ENCODE assay signal across 8 cellular contexts in genomic region chr11:8593935-8594909, GRCh38. TPM values are rescaled to one million over a fixed set of nuclear protein-coding genes. Genes with fewer than 3 reads are reported as not detected.
DNase-seq lines count a peak whose midpoint lies in the region; ATAC-seq and TF ChIP-seq lines count a peak whose summit lies in the region.

Gene STK33, minus strand, starts transcription at chr11:8594228. Its CDS starts 119,323 bp downstream, at chr11:8474905.

- no peaks in the 10 kb centered on the region for H4K20me1 ChIP-seq in IMR-90 (ENCODE audit: insufficient read depth, low read length)

- WGBS in IMR-90 (ENCODE audit: extremely low coverage in 2 of 2, insufficient read length in 1 of 2), 2 experiments = 2% methylated on average over 29 of the region's 55 CpGs; no CpG with 5 or more reads in 1 of the 2 experiments

- CTCF ChIA-PET in GM10248 (lab: Yijun Ruan, JAX) (interaction anchor here (0.6 to 1.5 kb wide), 3 partner anchors 9 to 18 kb away, joined by 3 to 6 read pairs (median 3); no protein-coding TSS in a partner anchor), IMR-90 (lab: Yijun Ruan, JAX) (no interaction called here)

- H3K9me3 Mint-ChIP-seq in stimulated activated effector memory CD8-positive, alpha-beta T cell treated with anti-CD3 and anti-CD28 coated beads, Interleukin-12 subunit alpha, Interleukin-12 subunit beta, amount 100 ng/mL, for 72 hours = no peaks in the 10 kb centered on the region

- no peak within 1 kb of the TSS for H3K4ac ChIP-seq in IMR-90 (ENCODE audit: low read depth, low read length)

- no TSS peak for BruUV-seq in IMR-90 (replicated peaks; lab: Mats Ljungman, UMichigan)

- H3K27ac Mint-ChIP-seq in stimulated activated effector memory CD8-positive, alpha-beta T cell treated with anti-CD3 and anti-CD28 coated beads, Interleukin-12 subunit alpha, Interleukin-12 subunit beta, amount 100 ng/mL, for 72 hours = no peak within 1 kb of the TSS

- ATAC-seq in GM21529 (IDR thresholded peaks at IDR 0.05; ENCODE audit: unreplicated experiment) (peak; percentile 97), IMR-90 (ENCODE audit: low read depth) (peak; percentile 69), RWPE2 (ENCODE audit: low read depth) (peak; percentile 84), lower lobe of right lung (peak; percentile 95 to 97)
- ATAC-seq in stimulated activated effector memory CD8-positive, alpha-beta T cell treated with anti-CD3 and anti-CD28 coated beads, Interleukin-12 subunit alpha, Interleukin-12 subunit beta, amount 100 ng/mL, for 72 hours = peak; percentile 89

- H3K9ac ChIP-seq in IMR-90 (ENCODE audit: low read depth, low read length) = peak within 1 kb of the TSS; percentile 71

- H3K4me3 Mint-ChIP-seq in stimulated activated effector memory CD8-positive, alpha-beta T cell treated with anti-CD3 and anti-CD28 coated beads, Interleukin-12 subunit alpha, Interleukin-12 subunit beta, amount 100 ng/mL, for 72 hours = peak within 1 kb of the TSS; percentile 50

- H3K18ac ChIP-seq in IMR-90 (ENCODE audit: low read depth, low read length) = 0 out of 2 replicates have a peak within 1 kb of the TSS, but pooled peaks have one; percentile 10

- dilution Hi-C loops in IMR-90 (cut with HindIII; ENCODE audit: low sequenced_read_pairs, unreplicated experiment) = no loop called here

- no peak within 1 kb of the TSS for H3K27ac ChIP-seq in IMR-90 (ENCODE audit: insufficient read depth, low read length)
- no peak within 1 kb of the TSS for H3K27ac ChIP-seq in RWPE2 (ENCODE audit: poor library complexity, severe bottlenecking)
- H3K27ac ChIP-seq in coronary artery = no peak within 1 kb of the TSS
- H3K27ac ChIP-seq in lower lobe of right lung = peak within 1 kb of the TSS; percentile 27

- H4K91ac ChIP-seq in IMR-90 (ENCODE audit: insufficient read depth, low read depth, low read length) = no peak within 1 kb of the TSS

- DNase-seq in GM10248 (ENCODE audit: extremely low spot score) = peak; percentile 89
- no peak for DNase-seq in IMR-90
- DNase-seq in RWPE2 (ENCODE audit: low spot score) = peak; percentile 50
- DNase-seq in coronary artery (ENCODE audit: low spot score) = no peak
- peak; percentile 76 for DNase-seq in lower lobe of right lung
- DNase-seq in stimulated activated effector memory CD8-positive, alpha-beta T cell treated with anti-CD3 and anti-CD28 coated beads, Interleukin-12 subunit alpha, Interleukin-12 subunit beta, amount 100 ng/mL, for 72 hours (ENCODE audit: low spot score in 2 of 2) = peak in 1 of 2 donors; percentile 59
- DNase-seq in HuH-7.5 (ENCODE audit: low spot score) = no peak

- H3K27me3 ChIP-seq in IMR-90 (ENCODE audit: control insufficient read depth, insufficient read depth, low read length) = peaks cover 2% of the 10 kb centered on the region; the same call in 1 of the 2 replicates
- no peaks in the 10 kb centered on the region for H3K27me3 ChIP-seq in RWPE2 (ENCODE audit: insufficient read depth, poor library complexity, severe bottlenecking)
- peaks cover 15% of the 10 kb centered on the region for H3K27me3 ChIP-seq in lower lobe of right lung (ENCODE audit: low read depth)

- in situ Hi-C loops in IMR-90 (cut with MboI; ENCODE audit: low sequenced_read_pairs) = no loop called here

- TF ChIP-seq CTCF in GM10248 (IDR thresholded peaks at IDR 0.05; ENCODE audit: control extremely low read depth, extremely low read depth, low read depth, missing control alignments) = no peak
- no peak for TF ChIP-seq CTCF in IMR-90 (conservative IDR thresholded peaks at IDR 0.05; ENCODE audit: low read depth, low read length)
- TF ChIP-seq CTCF in RWPE2 (IDR thresholded peaks at IDR 0.05; ENCODE audit: poor library complexity, severe bottlenecking) = no peak
- TF ChIP-seq CTCF in coronary artery (IDR thresholded peaks at IDR 0.05) = no peak
- TF ChIP-seq CTCF in lower lobe of right lung (IDR thresholded peaks at IDR 0.05) = no peak

- TF ChIP-seq POLR2A in IMR-90 (IDR thresholded peaks at IDR 0.05; ENCODE audit: low read depth, low read length) = no peak

- peak within 1 kb of the TSS; percentile 40; the same call in 1 of the 2 replicates for H3K14ac ChIP-seq in IMR-90 (replicated peaks; ENCODE audit: low read depth, low read length)

- H2BK15ac ChIP-seq in IMR-90 (ENCODE audit: low read depth, low read length) = no peak within 1 kb of the TSS

- no peaks in the 10 kb centered on the region for H3K4me1 Mint-ChIP-seq in stimulated activated effector memory CD8-positive, alpha-beta T cell treated with anti-CD3 and anti-CD28 coated beads, Interleukin-12 subunit alpha, Interleukin-12 subunit beta, amount 100 ng/mL, for 72 hours

- H2AK9ac ChIP-seq in IMR-90 (replicated peaks; ENCODE audit: low read depth, low read length, poor library complexity) = peak within 1 kb of the TSS; percentile 11

- H2BK120ac ChIP-seq in IMR-90 (ENCODE audit: low read depth, low read length) = no peak within 1 kb of the TSS

- peak within 1 kb of the TSS; percentile 57 for H4K5ac ChIP-seq in IMR-90 (ENCODE audit: low read depth, low read length)

- H3K36me3 ChIP-seq in IMR-90 (ENCODE audit: control insufficient read depth, insufficient read depth, low read length) (no peaks in the 10 kb centered on the region), RWPE2 (ENCODE audit: low read depth) (no peaks in the 10 kb centered on the region), lower lobe of right lung (no peaks in the 10 kb centered on the region)

- H3K4me1 ChIP-seq in IMR-90 (ENCODE audit: control insufficient read depth, insufficient read depth, low read length) (peaks cover 4% of the 10 kb centered on the region), RWPE2 (ENCODE audit: insufficient read depth, poor library complexity, severe bottlenecking) (peaks cover 5% of the 10 kb centered on the region), lower lobe of right lung (peaks cover 9% of the 10 kb centered on the region)

- H3K56ac ChIP-seq in IMR-90 (ENCODE audit: extremely low read depth, insufficient read depth, low read length) = 0 out of 2 replicates have a peak within 1 kb of the TSS, but pooled peaks have one; percentile 5

- peak within 1 kb of the TSS; percentile 90 for H2AFZ ChIP-seq in IMR-90 (replicated peaks; ENCODE audit: low read length, poor library complexity)

- peak within 1 kb of the TSS; percentile 92 for H3K4me2 ChIP-seq in IMR-90 (ENCODE audit: low read depth, low read length)

- no peaks in the 10 kb centered on the region for H3K79me1 ChIP-seq in IMR-90 (ENCODE audit: low read depth in 1 of 2, low read length in 2 of 2)

- H2AK5ac ChIP-seq in IMR-90 (ENCODE audit: low read depth, low read length) = no peak within 1 kb of the TSS

- H2BK5ac ChIP-seq in IMR-90 (ENCODE audit: low read depth, low read length, poor library complexity, severe bottlenecking) = no peak within 1 kb of the TSS

- no peak within 1 kb of the TSS for H2BK20ac ChIP-seq in IMR-90 (ENCODE audit: low read depth, low read length)

- H3K4me3 ChIP-seq in IMR-90 (ENCODE audit: insufficient read depth, low read depth, low read length) = peak within 1 kb of the TSS; percentile 71
- H3K4me3 ChIP-seq in RWPE2 (ENCODE audit: severe bottlenecking) = peak within 1 kb of the TSS; percentile 51
- peak within 1 kb of the TSS; percentile 69 for H3K4me3 ChIP-seq in coronary artery
- peak within 1 kb of the TSS; percentile 59 for H3K4me3 ChIP-seq in lower lobe of right lung

- H3K36me3 Mint-ChIP-seq in stimulated activated effector memory CD8-positive, alpha-beta T cell treated with anti-CD3 and anti-CD28 coated beads, Interleukin-12 subunit alpha, Interleukin-12 subunit beta, amount 100 ng/mL, for 72 hours = no peaks in the 10 kb centered on the region

- POLR2A ChIA-PET in GM10248 (lab: Yijun Ruan, JAX) (no interaction called here), IMR-90 (lab: Charles Lee; ENCODE audit: unreplicated experiment) (no interaction called here)

- H3K9me3 ChIP-seq in IMR-90 (ENCODE audit: control insufficient read depth, insufficient read depth, low read length) (no peaks in the 10 kb centered on the region), RWPE2 (ENCODE audit: severe bottlenecking) (no peaks in the 10 kb centered on the region), lower lobe of right lung (no peaks in the 10 kb centered on the region)

- no peak within 1 kb of the TSS for H3K23ac ChIP-seq in IMR-90 (ENCODE audit: low read depth, low read length)

- H3K9me1 ChIP-seq in IMR-90 (ENCODE audit: insufficient read depth, low read length) = no peaks in the 10 kb centered on the region

- TF ChIP-seq RAD21 in IMR-90 (IDR thresholded peaks at IDR 0.05; ENCODE audit: low read length) = no peak

- peak within 1 kb of the TSS in 1 of 2 experiments; percentile 20; a peak in 3 of 4 replicates for H4K8ac ChIP-seq in IMR-90 (ENCODE audit: low read depth in 2 of 2, low read length in 2 of 2)

- intact Hi-C loops in IMR-90 (cut with micrococcal nuclease) = no loop called here
- intact Hi-C loops in lower lobe of right lung (cut with DNase I) = no loop called here

TF ChIP-seq in IMR-90, 13 proteins besides CTCF, POLR2A, EP300 and RAD21:
- TF ChIP-seq BHLHE40 (IDR thresholded peaks at IDR 0.05; ENCODE audit: low read depth, low read length) = no peak
- no peak for TF ChIP-seq MXI1 (IDR thresholded peaks at IDR 0.05; ENCODE audit: borderline replicate concordance, low read depth, low read length)
- no peak for TF ChIP-seq RFX5 (IDR thresholded peaks at IDR 0.05; ENCODE audit: low read depth, low read length)
- TF ChIP-seq USF2 (IDR thresholded peaks at IDR 0.05; ENCODE audit: low read depth, low read length) = peak; percentile 77
- no peak for TF ChIP-seq SMC3 (IDR thresholded peaks at IDR 0.05; ENCODE audit: low read depth, low read length)
- TF ChIP-seq MAFK (IDR thresholded peaks at IDR 0.05; ENCODE audit: low read depth, low read length) = no peak

RNA-seq across cellular contexts. Expression of gene STK33, which starts in this region (rescaled TPM):
- total RNA-seq in IMR-90 (2012; rRNA removed) (2.3 and 2.5 TPM in 2 replicates), lower lobe of right lung (17.3 TPM)
- 2.4 and 2.6 TPM in 2 replicates for polyA plus RNA-seq in IMR-90 (2012; rRNA removed)
- polyA plus RNA-seq in IMR-90 (2012; cell fraction: cytosol; rRNA removed) = 0.61 and 0.91 TPM in 2 replicates
- polyA plus RNA-seq in IMR-90 (2012; cell fraction: nucleus; rRNA removed; ENCODE audit: low replicate concordance) = 1.6 and 9.7 TPM in 2 replicates

Comparison
In these comparisons a context has a peak if more than half of its experiments do, and no peak if none do; other contexts are left out.
1. DNase-seq: peak in GM10248 (single experiment), RWPE2 (single experiment) and lower lobe of right lung (single experiment); none in IMR-90 (single experiment), coronary artery (single experiment) and HuH-7.5 (single experiment).
2. Peak in every context shown above with its lines, with median percentiles within 50 percentile points of each other: ATAC-seq and H3K4me3 ChIP-seq.